ENCODE assay signal across 18 cellular contexts in genomic region chrX:139196890-139197289, GRCh38.
"Had no signal": no experiment of that assay in that cellular context is flagged by ENCODE, and none has a peak within 500 bp of the region (broad histone marks: within the 10 kb centered on the region; RNA-seq: fewer than 3 reads in every experiment).

No MANE protein-coding gene starts in this region.

- H3K36me3 ChIP-seq: gastroesophageal sphincter, heart left ventricle, spleen, thyroid gland had no signal

- FAIRE-seq: kidney, TTC549 had no signal

- H3K4me1 ChIP-seq: parathyroid adenoma, spleen, thyroid gland had no signal

- H3K9me3 ChIP-seq: gastroesophageal sphincter, heart left ventricle, spleen, thyroid gland had no signal

- H3K4me3 ChIP-seq: gastroesophageal sphincter, heart left ventricle, lung, spleen, thyroid gland had no signal

- H3K27me3 ChIP-seq: gastroesophageal sphincter, thyroid gland had no signal

- ATAC-seq: activated CD4-positive, alpha-beta T cell treated with anti-CD3 and anti-CD28 coated beads for 36 hours; gastroesophageal sphincter; heart left ventricle; left lobe of liver; natural killer cell treated with Interleukin-12 subunit alpha and Interleukin-12 subunit beta and Interleukin-15 and Interleukin-18, amount 100 ng/mL, for 72 hours; WTC11 had no signal

- DNase-seq: activated CD4-positive, alpha-beta memory T cell treated with anti-CD3 and anti-CD28 coated beads for 36 hours; activated CD4-positive, alpha-beta T cell treated with anti-CD3 and anti-CD28 coated beads for 36 hours; activated T-cell treated with anti-CD3 and anti-CD28 coated beads for 4 hours; cerebellar nuclear complex; cortex of kidney; heart left ventricle; kidney; spleen; stimulated activated CD4-positive, alpha-beta T cell treated with anti-CD3 and anti-CD28 coated beads, Interleukin-4, amount 100 ng/mL, for 4 hours; stimulated activated naive CD4-positive, alpha-beta T cell; thyroid gland had no signal

- H3K27ac ChIP-seq: gastroesophageal sphincter, heart left ventricle, parathyroid adenoma, spleen, thyroid gland had no signal
